In the genomic region with DNA sequence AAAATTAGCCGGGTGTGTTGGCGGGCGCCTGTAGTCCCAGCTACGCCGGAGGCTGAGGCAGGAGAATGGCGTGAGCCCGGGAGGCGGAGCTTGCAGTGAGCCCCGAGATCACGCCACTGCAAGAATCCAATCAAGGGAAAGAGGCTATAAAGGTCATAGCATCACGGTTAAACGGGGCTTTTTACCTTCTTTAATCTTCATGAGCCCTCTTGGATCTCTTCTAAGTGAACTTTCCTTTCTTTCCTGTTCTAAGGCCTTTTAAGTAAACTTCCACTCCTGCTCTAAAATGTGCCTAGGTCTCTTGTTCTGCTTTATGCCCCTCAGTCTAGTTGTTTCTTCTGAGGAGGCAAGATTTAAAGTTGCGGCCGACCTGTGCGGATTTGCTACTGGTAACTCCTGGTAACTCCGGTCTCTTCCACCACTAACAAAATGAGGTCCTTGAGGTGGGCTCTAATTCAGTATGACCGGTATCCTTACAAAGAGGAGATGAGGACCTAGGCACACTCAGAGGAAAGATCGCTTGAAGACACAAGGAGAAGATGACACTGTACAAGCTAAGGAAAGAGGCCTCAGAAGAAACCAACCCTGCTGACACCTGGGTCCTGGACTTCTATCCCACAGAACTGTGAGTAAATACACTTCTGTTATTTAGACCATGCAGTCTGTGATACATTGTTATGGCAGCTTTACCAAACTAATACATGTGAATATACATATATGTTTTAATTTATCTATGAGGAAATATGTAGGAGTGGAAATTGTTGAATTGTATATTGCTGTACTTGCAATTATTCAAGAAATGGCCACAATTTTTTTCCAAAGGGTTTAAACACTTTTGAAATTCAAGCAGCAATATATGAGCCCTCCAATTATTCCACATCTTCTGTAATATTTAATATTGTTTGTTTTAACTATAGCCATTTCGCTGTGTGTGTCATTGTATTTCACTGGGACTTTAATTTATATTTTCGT, we compare ENCODE assay signal across 19 cellular contexts.
DNase-seq lines count a peak whose midpoint lies in the region; ATAC-seq and TF ChIP-seq lines count a peak whose summit lies in the region.
"Had no signal": no experiment of that assay in that cellular context is flagged by ENCODE, and none has a peak within 500 bp of the region (broad histone marks: within the 10 kb centered on the region; RNA-seq: fewer than 3 reads in every experiment).

No MANE protein-coding gene starts in this region.

- H4K20me1 ChIP-seq in PC-3 (ENCODE audit: low read length): no peaks in the 10 kb centered on the region

- H3K27me3 ChIP-seq in PC-3 (ENCODE audit: low read length) (peaks cover 5% of the 10 kb centered on the region; the same call in 1 of the 2 replicates), testis (no peaks in the 10 kb centered on the region), tibial nerve (no peaks in the 10 kb centered on the region)

- CTCF ChIA-PET in PC-3 (lab: Charles Lee): no interaction called here

- intact Hi-C loops in PC-3 (cut with micrococcal nuclease): no loop called here
- intact Hi-C loops in testis (cut with DNase I; ENCODE audit: low total_unique reads): no loop called here

- BruUV-seq in PC-3 (replicated peaks; lab: Mats Ljungman, UMichigan): no TSS peak

- DNase-seq in NCI-H446 (lab: John Stamatoyannopoulos, UW) (peak; percentile 12 to 32), NCI-H446 treated with DMSO at 0.1 percent for 48 hours (lab: John Stamatoyannopoulos, UW) (no peak), PC-3 (no peak), SHP77 treated with DMSO at 0.1 percent for 48 hours (lab: John Stamatoyannopoulos, UW) (peak; percentile 24), testis (no peak), NCI-H2081 (lab: John Stamatoyannopoulos, UW) (no peak), tibial nerve (ENCODE audit: low spot score in 2 of 2) (no peak), NCI-H2171 (lab: John Stamatoyannopoulos, UW) (no peak)
- DNase-seq: AML-193; Calu3; CD4-positive, alpha-beta memory T cell; GOT3; H7; HFFc6; IMR-90 had no signal

- 66 to 76% methylated on average over 20 of the region's 20 CpGs for WGBS in testis, 2 donors
- whole genome bisulfite sequencing in tibial nerve, 2 donors: 91 to 92% methylated on average over 20 of the region's 20 CpGs

- TF ChIP-seq CTCF in PC-3 (conservative IDR thresholded peaks at IDR 0.05; ENCODE audit: low read depth, low read length) (no peak), testis (IDR thresholded peaks at IDR 0.05) (no peak), tibial nerve (IDR thresholded peaks at IDR 0.05) (no peak)

- no peaks in the 10 kb centered on the region for H3K36me3 ChIP-seq in PC-3 (ENCODE audit: low read depth, low read length)
- H3K36me3 ChIP-seq in testis (ENCODE audit: low read depth, missing control alignments): no peaks in the 10 kb centered on the region
- no peaks in the 10 kb centered on the region for H3K36me3 ChIP-seq in tibial nerve

- H3K4me3 ChIP-seq in PC-3 (ENCODE audit: low read length) (no peak overlapping the region), testis (peak overlapping the region; percentile 12 to 27), tibial nerve (no peak overlapping the region)
- H3K4me3 ChIP-seq: A549 had no signal

- POLR2A ChIA-PET in PC-3 (lab: Charles Lee; ENCODE audit: unreplicated experiment): no interaction called here

- H3K79me2 ChIP-seq in PC-3 (ENCODE audit: low read length): no peaks in the 10 kb centered on the region

- no peaks in the 10 kb centered on the region for H3K9me2 ChIP-seq in PC-3 (replicated peaks; ENCODE audit: low read length)

- H3K4me1 ChIP-seq in PC-3 (ENCODE audit: insufficient read depth, low read length) (no peaks in the 10 kb centered on the region), testis (no peaks in the 10 kb centered on the region), tibial nerve (no peaks in the 10 kb centered on the region)
- H3K4me1 ChIP-seq: A549 had no signal

- H3K9me3 ChIP-seq in PC-3 (ENCODE audit: low read length): no peaks in the 10 kb centered on the region
- no peaks in the 10 kb centered on the region for H3K9me3 ChIP-seq in testis
- no peaks in the 10 kb centered on the region for H3K9me3 ChIP-seq in tibial nerve
- H3K9me3 ChIP-seq: A549 had no signal

- no peak for ATAC-seq in PC-3
- ATAC-seq: A549, HCT116 had no signal

- H3K9ac ChIP-seq in PC-3 (ENCODE audit: low read length): no peak overlapping the region

- TF ChIP-seq POLR2A in testis (IDR thresholded peaks at IDR 0.05) (no peak), tibial nerve (IDR thresholded peaks at IDR 0.05) (no peak)

- H3F3A ChIP-seq in PC-3 (ENCODE audit: low read length, unreplicated experiment): no peaks in the 10 kb centered on the region

- H2AFZ ChIP-seq in PC-3 (ENCODE audit: low read length): 0 out of 2 replicates have a peak overlapping the region, but pooled peaks have one; percentile 26

- TF ChIP-seq EP300 in tibial nerve (IDR thresholded peaks at IDR 0.05): no peak

- no peak overlapping the region for H3K4me2 ChIP-seq in PC-3 (ENCODE audit: low read length)
- H3K4me2 ChIP-seq: A549 had no signal

- H3K27ac ChIP-seq in PC-3 (ENCODE audit: low read length) (no peak overlapping the region), testis (no peak overlapping the region), tibial nerve (no peak overlapping the region)
- H3K27ac ChIP-seq: 22Rv1, A549, HL-60 had no signal

Comparison
In these comparisons a context has a peak if more than half of its experiments do, and no peak if none do; other contexts are left out.
1. DNase-seq: peak in NCI-H446 (2 of 2) and SHP77 treated with DMSO at 0.1 percent for 48 hours (single experiment); none in NCI-H446 treated with DMSO at 0.1 percent for 48 hours (single experiment), PC-3 (single experiment), testis (single experiment), NCI-H2081 (0 of 2), tibial nerve (0 of 2) and NCI-H2171 (single experiment).
2. H3K4me3 ChIP-seq: peak in testis (2 of 2); none in PC-3 (single experiment) and tibial nerve (0 of 4).